19 cellular contexts compared by ENCODE assay signal in genomic region chr17:14779236-14779635, GRCh38.
"Had no signal": no experiment of that assay in that cellular context is flagged by ENCODE, and none has a peak within 500 bp of the region (broad histone marks: within the 10 kb centered on the region; RNA-seq: fewer than 3 reads in every experiment).

No MANE protein-coding gene starts in this region.

- H3K36me3 Mint-ChIP-seq: activated naive CD8-positive, alpha-beta T cell treated with anti-CD3 and anti-CD28 coated beads, Interleukin-2, amount 10 ng/mL, durations not matched to agents 7 days and 5 days; memory B cell had no signal

- FAIRE-seq: islet of Langerhans had no signal

- H3K9me3 ChIP-seq: heart left ventricle, right lobe of liver, SJCRH30, upper lobe of left lung had no signal

- H3K36me3 ChIP-seq: heart left ventricle, right lobe of liver, SJCRH30, upper lobe of left lung had no signal

- H3K27me3 Mint-ChIP-seq: activated CD4-positive, alpha-beta T cell treated with anti-CD3 and anti-CD28 coated beads, Interleukin-2, amount 10 ng/mL, durations not matched to agents 24 days and 14 days; activated naive CD8-positive, alpha-beta T cell treated with anti-CD3 and anti-CD28 coated beads, Interleukin-2, amount 10 ng/mL, durations not matched to agents 7 days and 5 days had no signal

- H3K27ac Mint-ChIP-seq: activated B cell treated with CpG ODN at 0.5 μM for 24 hours; activated CD4-positive, alpha-beta T cell treated with anti-CD3 and anti-CD28 coated beads, Interleukin-2, amount 10 ng/mL, durations not matched to agents 24 days and 14 days; activated CD8-positive, alpha-beta T cell treated with anti-CD3 and anti-CD28 coated beads, Interleukin-2, amount 10 ng/mL, durations not matched to agents 7 days and 5 days; activated naive CD8-positive, alpha-beta T cell treated with anti-CD3 and anti-CD28 coated beads, Interleukin-2, amount 10 ng/mL, durations not matched to agents 7 days and 5 days; activated T-cell treated with anti-CD3 and anti-CD28 coated beads, Interleukin-2, amount 50 U/mL, for 72 hours; memory B cell; naive thymus-derived CD8-positive, alpha-beta T cell had no signal

- H3K27ac ChIP-seq: heart left ventricle, right lobe of liver, SJCRH30, upper lobe of left lung had no signal

- H3K4me1 ChIP-seq: heart left ventricle, right lobe of liver, upper lobe of left lung had no signal

- H3K4me1 Mint-ChIP-seq: activated B cell treated with CpG ODN at 0.5 μM for 24 hours; activated CD4-positive, alpha-beta T cell treated with anti-CD3 and anti-CD28 coated beads, Interleukin-2, amount 10 ng/mL, durations not matched to agents 24 days and 14 days; activated naive CD8-positive, alpha-beta T cell treated with anti-CD3 and anti-CD28 coated beads, Interleukin-2, amount 10 ng/mL, durations not matched to agents 7 days and 5 days; memory B cell; naive thymus-derived CD8-positive, alpha-beta T cell had no signal

- H3K4me3 Mint-ChIP-seq: activated B cell treated with CpG ODN at 0.5 μM for 24 hours; activated CD4-positive, alpha-beta T cell treated with anti-CD3 and anti-CD28 coated beads, Interleukin-2, amount 10 ng/mL, durations not matched to agents 24 days and 14 days; activated CD8-positive, alpha-beta T cell treated with anti-CD3 and anti-CD28 coated beads, Interleukin-2, amount 10 ng/mL, durations not matched to agents 7 days and 5 days; activated naive CD8-positive, alpha-beta T cell treated with anti-CD3 and anti-CD28 coated beads, Interleukin-2, amount 10 ng/mL, durations not matched to agents 7 days and 5 days; activated T-cell treated with anti-CD3 and anti-CD28 coated beads, Interleukin-2, amount 50 U/mL, for 72 hours; memory B cell; naive thymus-derived CD8-positive, alpha-beta T cell had no signal

- DNase-seq: activated B cell treated with CpG ODN at 0.5 μM for 24 hours; activated CD4-positive, alpha-beta T cell treated with anti-CD3 and anti-CD28 coated beads, Interleukin-2, amount 10 ng/mL, durations not matched to agents 24 days and 14 days; activated CD8-positive, alpha-beta memory T cell treated with anti-CD3 and anti-CD28 coated beads, Interleukin-2, amount 50 U/mL, for 4 hours; activated CD8-positive, alpha-beta T cell treated with anti-CD3 and anti-CD28 coated beads, Interleukin-2, amount 10 ng/mL, durations not matched to agents 7 days and 5 days; activated gamma-delta T cell; activated naive CD8-positive, alpha-beta T cell treated with anti-CD3 and anti-CD28 coated beads, Interleukin-2, amount 10 ng/mL, durations not matched to agents 7 days and 5 days; activated T-cell treated with anti-CD3 and anti-CD28 coated beads, Interleukin-2, amount 50 U/mL, for 72 hours; aorta; foreskin melanocyte; heart left ventricle; naive thymus-derived CD8-positive, alpha-beta T cell; right lobe of liver; SJCRH30; stimulated activated naive CD8-positive, alpha-beta T cell treated with anti-CD3 and anti-CD28 coated beads, Interleukin-15, Interleukin-2, amounts not matched to agents 100 U/mL and 50 U/mL, for 24 hours; T-helper 2 cell; upper lobe of left lung had no signal

- ATAC-seq: activated CD8-positive, alpha-beta T cell treated with anti-CD3 and anti-CD28 coated beads, Interleukin-2, amount 10 ng/mL, durations not matched to agents 7 days and 5 days; activated T-cell treated with anti-CD3 and anti-CD28 coated beads, Interleukin-2, amount 50 U/mL, for 72 hours; heart left ventricle; left lobe of liver; naive thymus-derived CD8-positive, alpha-beta T cell; right lobe of liver; stimulated activated naive CD8-positive, alpha-beta T cell treated with anti-CD3 and anti-CD28 coated beads, Interleukin-15, Interleukin-2, amounts not matched to agents 100 U/mL and 50 U/mL, for 24 hours had no signal

- H3K27me3 ChIP-seq: right lobe of liver, SJCRH30, upper lobe of left lung had no signal

- H3K4me3 ChIP-seq: heart left ventricle, right lobe of liver, SJCRH30, upper lobe of left lung had no signal
